ENCODE assay signal across 1 cellular context in genomic region chr11:58652726-58653280, GRCh38.
TF ChIP-seq lines count a peak whose summit lies in the region.

No MANE protein-coding gene starts in this region.

TF ChIP-seq in GM23338, 12 proteins besides CTCF, POLR2A, EP300 and RAD21 (continued from another document):
- TF ChIP-seq REST (IDR thresholded peaks at IDR 0.05; ENCODE audit: unreplicated experiment), result no peak
- TF ChIP-seq EZH2 (IDR thresholded peaks at IDR 0.05; ENCODE audit: low read depth, unreplicated experiment), result no peak
- no peak for TF ChIP-seq STAT1 (IDR thresholded peaks at IDR 0.05; ENCODE audit: unreplicated experiment)
- no peak for TF ChIP-seq ZNF462 (CRISPR knock-in tag; IDR thresholded peaks at IDR 0.05)
- no peak for TF ChIP-seq EZH2phosphoT487 (IDR thresholded peaks at IDR 0.05; ENCODE audit: unreplicated experiment)
- TF ChIP-seq ETS1 (IDR thresholded peaks at IDR 0.05), result no peak
